8 cellular contexts compared by ENCODE assay signal in genomic region chr12:122865268-122866231, GRCh38. TPM values are rescaled to one million over a fixed set of nuclear protein-coding genes. Genes with fewer than 3 reads are reported as not detected.
DNase-seq lines count a peak whose midpoint lies in the region; ATAC-seq and TF ChIP-seq lines count a peak whose summit lies in the region.

No MANE protein-coding gene starts in this region.

- intact Hi-C loops in heart left ventricle (cut with DNase I) = loop anchor here in 3 of 10 donors (2.0 to 10.0 kb wide), 3 partner anchors 29 to 369 kb away; partner anchors contain the start of genes MPHOSPH9 (in 2 of the 3) and MTRFR (in 2 of the 3)

- H3K27me3 Mint-ChIP-seq in T-helper 17 cell = no peaks in the 10 kb centered on the region
- no peaks in the 10 kb centered on the region for H3K27me3 Mint-ChIP-seq in stimulated activated naive B cell treated with anti-CD40 and anti-IgM and Interleukin-4, amounts not matched to agents 10 μg/mL and 1 μg/mL and 100 μg/mL, for 72 hours

- TF ChIP-seq CTCF in heart left ventricle (IDR thresholded peaks at IDR 0.05) = peak; percentile 13 to 55 (median 30)

- peaks cover 8 to 85% (median 67%) of the 10 kb centered on the region in 12 donors for H3K4me1 ChIP-seq in heart left ventricle

- ATAC-seq in T-helper 17 cell (peak; percentile 27), heart left ventricle (peak; percentile 5 to 35 (median 20)), HG03521 (IDR thresholded peaks at IDR 0.05; ENCODE audit: unreplicated experiment) (no peak)
- ATAC-seq in stimulated activated naive B cell treated with anti-CD40 and anti-IgM and Interleukin-4, amounts not matched to agents 10 μg/mL and 1 μg/mL and 100 μg/mL, for 72 hours (replicated peaks) = peak; percentile 56 to 64

- H3K9me3 ChIP-seq in T-helper 17 cell (ENCODE audit: control insufficient read depth, low read length, poor library complexity, severe bottlenecking) (no peaks in the 10 kb centered on the region), heart left ventricle (no peaks in the 10 kb centered on the region)

- DNase-seq in NCI-H524 (lab: John Stamatoyannopoulos, UW) (peak; percentile 26 to 34), NCI-H524 treated with DMSO at 0.1 percent for 48 hours (lab: John Stamatoyannopoulos, UW) (no peak), T-helper 17 cell (no peak), heart left ventricle (peak in 3 of 5 donors; percentile 69 to 81 (median 77)), hepatic stellate cell (ENCODE audit: low spot score) (no peak)
- DNase-seq in stimulated activated naive B cell treated with anti-CD40 and anti-IgM and Interleukin-4, amounts not matched to agents 10 μg/mL and 1 μg/mL and 100 μg/mL, for 72 hours = no peak
- no peak for DNase-seq in stimulated activated CD4-positive, alpha-beta T cell treated with anti-CD3 and anti-CD28 coated beads, Interleukin-2, amount 100 ng/mL, for 48 hours

- no peak overlapping the region for H3K4me3 ChIP-seq in heart left ventricle

- peak overlapping the region; percentile 81 for H3K27ac Mint-ChIP-seq in T-helper 17 cell
- peak overlapping the region; percentile 49 for H3K27ac Mint-ChIP-seq in stimulated activated naive B cell treated with anti-CD40 and anti-IgM and Interleukin-4, amounts not matched to agents 10 μg/mL and 1 μg/mL and 100 μg/mL, for 72 hours

- H3K4me1 Mint-ChIP-seq in T-helper 17 cell = peaks cover 6% of the 10 kb centered on the region
- peaks cover 47 to 93% of the 10 kb centered on the region in 2 donors for H3K4me1 Mint-ChIP-seq in stimulated activated naive B cell treated with anti-CD40 and anti-IgM and Interleukin-4, amounts not matched to agents 10 μg/mL and 1 μg/mL and 100 μg/mL, for 72 hours

- H3K9me3 Mint-ChIP-seq in stimulated activated naive B cell treated with anti-CD40 and anti-IgM and Interleukin-4, amounts not matched to agents 10 μg/mL and 1 μg/mL and 100 μg/mL, for 72 hours = no peaks in the 10 kb centered on the region

- peak overlapping the region; percentile 33 for H3K4me3 Mint-ChIP-seq in T-helper 17 cell
- peak overlapping the region in 1 of 2 donors; percentile 48 for H3K4me3 Mint-ChIP-seq in stimulated activated naive B cell treated with anti-CD40 and anti-IgM and Interleukin-4, amounts not matched to agents 10 μg/mL and 1 μg/mL and 100 μg/mL, for 72 hours

- H3K36me3 ChIP-seq in heart left ventricle = peaks cover 0 to 62% (median 49%) of the 10 kb centered on the region in 9 donors

- 55 to 65% (median 59%) methylated on average over 37 to 43 of the region's 43 CpGs for WGBS in heart left ventricle, 4 donors

- H3K36me3 Mint-ChIP-seq in T-helper 17 cell (ENCODE audit: low read depth) = peaks cover 2% of the 10 kb centered on the region
- H3K36me3 Mint-ChIP-seq in stimulated activated naive B cell treated with anti-CD40 and anti-IgM and Interleukin-4, amounts not matched to agents 10 μg/mL and 1 μg/mL and 100 μg/mL, for 72 hours = peaks cover 38 to 61% of the 10 kb centered on the region in 2 donors

- no peak for TF ChIP-seq POLR2A in heart left ventricle (IDR thresholded peaks at IDR 0.05)

- no peaks in the 10 kb centered on the region for H3K27me3 ChIP-seq in heart left ventricle

- peak overlapping the region in 11 of 12 donors; percentile 15 to 89 (median 78) for H3K27ac ChIP-seq in heart left ventricle

RNA-seq across cellular contexts. Expression of gene HIP1R, which starts 30.3 kb away (rescaled TPM):
- total RNA-seq in T-helper 17 cell (10 to 100 TPM; 61.5 to 67.4 TPM), heart left ventricle (10 to 100 TPM; 14.9 to 49.5 (median 19.6) TPM)
- 10 to 100 TPM; 19.1 to 31.4 TPM for polyA plus RNA-seq in heart left ventricle

RNA-seq across cellular contexts. Expression of gene VPS37B, which starts 30.4 kb away (rescaled TPM):
- total RNA-seq in T-helper 17 cell (10 to 100 TPM; 82.2 to 90.5 TPM), heart left ventricle (10 to 100 TPM; 14.5 to 51.2 (median 22.7) TPM)
- 10 to 100 TPM; 17.4 to 21.7 TPM for polyA plus RNA-seq in heart left ventricle

Comparison
In these comparisons a context has a peak if more than half of its experiments do, and no peak if none do; other contexts are left out.
1. DNase-seq: peak in NCI-H524 (2 of 2) and heart left ventricle (3 of 5); none in NCI-H524 treated with DMSO at 0.1 percent for 48 hours (single experiment), T-helper 17 cell (0 of 3), stimulated activated naive B cell treated with anti-CD40 and anti-IgM and Interleukin-4, amounts not matched to agents 10 μg/mL and 1 μg/mL and 100 μg/mL, for 72 hours (single experiment), hepatic stellate cell (single experiment) and stimulated activated CD4-positive, alpha-beta T cell treated with anti-CD3 and anti-CD28 coated beads, Interleukin-2, amount 100 ng/mL, for 48 hours (0 of 2).